ENCODE assay signal across 9 cellular contexts in genomic region chr2:134233733-134234135, GRCh38. TPM values are rescaled to one million over a fixed set of nuclear protein-coding genes. Genes with fewer than 3 reads are reported as not detected.
DNase-seq lines count a peak whose midpoint lies in the region; ATAC-seq and TF ChIP-seq lines count a peak whose summit lies in the region.
"Had no signal": no experiment of that assay in that cellular context is flagged by ENCODE, and none has a peak within 500 bp of the region (broad histone marks: within the 10 kb centered on the region; RNA-seq: fewer than 3 reads in every experiment).

No MANE protein-coding gene starts in this region.

- peak overlapping the region; percentile 62 for H3K27ac ChIP-seq in CD4-positive, CD25-positive, alpha-beta regulatory T cell (ENCODE audit: insufficient read depth, low read length, poor library complexity, severe bottlenecking)
- H3K27ac ChIP-seq in testis, result no peak overlapping the region

- TF ChIP-seq POLR2A in testis (IDR thresholded peaks at IDR 0.05), result no peak

- DNase-seq in CD4-positive, CD25-positive, alpha-beta regulatory T cell, result no peak
- DNase-seq in NCI-H2227 (lab: John Stamatoyannopoulos, UW; ENCODE audit: unreplicated experiment) (no peak), testis (no peak), AML-193 (lab: John Stamatoyannopoulos, UW) (no peak)
- DNase-seq: NCI-H1092 had no signal

- intact Hi-C loops in testis (cut with DNase I; ENCODE audit: low total_unique reads), result no loop called here

- H3K9me3 Mint-ChIP-seq in CD4-positive, CD25-positive, alpha-beta regulatory T cell, result peaks cover 0 to 8% (median 2%) of the 10 kb centered on the region in 7 donors
- H3K9me3 Mint-ChIP-seq in activated naive CD8-positive, alpha-beta T cell (ENCODE audit: low read depth), result peaks cover 3% of the 10 kb centered on the region

- H3K4me3 ChIP-seq in CD4-positive, CD25-positive, alpha-beta regulatory T cell (ENCODE audit: low read depth, low read length), result peak overlapping the region; percentile 71
- no peak overlapping the region for H3K4me3 ChIP-seq in testis

- H3K4me1 ChIP-seq in CD4-positive, CD25-positive, alpha-beta regulatory T cell (ENCODE audit: control insufficient read depth, insufficient read depth, low read length, poor library complexity, severe bottlenecking), result peaks cover 62% of the 10 kb centered on the region
- H3K4me1 ChIP-seq in testis, result no peaks in the 10 kb centered on the region

- no peaks in the 10 kb centered on the region for H3K27me3 ChIP-seq in CD4-positive, CD25-positive, alpha-beta regulatory T cell (ENCODE audit: control insufficient read depth, insufficient read depth, low read length)
- no peaks in the 10 kb centered on the region for H3K27me3 ChIP-seq in testis

- peak; percentile 9 to 13 for ATAC-seq in CD4-positive, CD25-positive, alpha-beta regulatory T cell (ENCODE audit: low read depth in 2 of 2)
- ATAC-seq in GM19372 (IDR thresholded peaks at IDR 0.05; ENCODE audit: low read depth, unreplicated experiment) (peak; percentile 39), HG03103 (IDR thresholded peaks at IDR 0.05; ENCODE audit: low read depth, unreplicated experiment) (peak; percentile 76), GM18520 (IDR thresholded peaks at IDR 0.05; ENCODE audit: unreplicated experiment) (no peak)

- no peaks in the 10 kb centered on the region for H3K36me3 ChIP-seq in CD4-positive, CD25-positive, alpha-beta regulatory T cell (ENCODE audit: control insufficient read depth, insufficient read depth, low read length)
- H3K36me3 ChIP-seq in testis (ENCODE audit: low read depth, missing control alignments), result no peaks in the 10 kb centered on the region

- peaks cover under 1 to 3% of the 10 kb centered on the region in 2 experiments for H3K9me3 ChIP-seq in CD4-positive, CD25-positive, alpha-beta regulatory T cell (ENCODE audit: control insufficient read depth in 2 of 2, low read length in 2 of 2)
- H3K9me3 ChIP-seq in testis, result no peaks in the 10 kb centered on the region

- H3K4me1 Mint-ChIP-seq in CD4-positive, CD25-positive, alpha-beta regulatory T cell, result peaks cover 43 to 85% (median 70%) of the 10 kb centered on the region in 4 donors
- peaks cover 74% of the 10 kb centered on the region for H3K4me1 Mint-ChIP-seq in activated naive CD8-positive, alpha-beta T cell (ENCODE audit: low read depth)

- peak overlapping the region; percentile 34 to 71 (median 65) for H3K4me3 Mint-ChIP-seq in CD4-positive, CD25-positive, alpha-beta regulatory T cell
- peak overlapping the region; percentile 41 for H3K4me3 Mint-ChIP-seq in activated naive CD8-positive, alpha-beta T cell

- 83 to 89% methylated on average over 2 of the region's 2 CpGs for WGBS in testis, 2 donors

- no peaks in the 10 kb centered on the region for H3K27me3 Mint-ChIP-seq in CD4-positive, CD25-positive, alpha-beta regulatory T cell
- no peaks in the 10 kb centered on the region for H3K27me3 Mint-ChIP-seq in activated naive CD8-positive, alpha-beta T cell

- no peak for TF ChIP-seq CTCF in testis (IDR thresholded peaks at IDR 0.05)

- peak overlapping the region; percentile 88 to 90 (median 88) for H3K27ac Mint-ChIP-seq in CD4-positive, CD25-positive, alpha-beta regulatory T cell
- peak overlapping the region; percentile 83 for H3K27ac Mint-ChIP-seq in activated naive CD8-positive, alpha-beta T cell

- peaks cover 4% of the 10 kb centered on the region for H3K36me3 Mint-ChIP-seq in CD4-positive, CD25-positive, alpha-beta regulatory T cell
- H3K36me3 Mint-ChIP-seq in activated naive CD8-positive, alpha-beta T cell, result no peaks in the 10 kb centered on the region

RNA-seq across cellular contexts. Expression of gene MGAT5, which starts 20.1 kb away (rescaled TPM):
- 68.8 TPM for total RNA-seq in CD4-positive, CD25-positive, alpha-beta regulatory T cell
- 1 to 10 TPM; 3.6 to 7.2 (median 6.3) TPM for polyA plus RNA-seq in CD4-positive, CD25-positive, alpha-beta regulatory T cell
- 10 to 100 TPM; 64.5 to 73.8 TPM for total RNA-seq in testis
- 31.6 TPM for polyA plus RNA-seq in testis (ENCODE audit: insufficient read depth, low read depth, low replicate concordance)
